ENCODE assay signal across 30 cellular contexts in the genomic region with DNA sequence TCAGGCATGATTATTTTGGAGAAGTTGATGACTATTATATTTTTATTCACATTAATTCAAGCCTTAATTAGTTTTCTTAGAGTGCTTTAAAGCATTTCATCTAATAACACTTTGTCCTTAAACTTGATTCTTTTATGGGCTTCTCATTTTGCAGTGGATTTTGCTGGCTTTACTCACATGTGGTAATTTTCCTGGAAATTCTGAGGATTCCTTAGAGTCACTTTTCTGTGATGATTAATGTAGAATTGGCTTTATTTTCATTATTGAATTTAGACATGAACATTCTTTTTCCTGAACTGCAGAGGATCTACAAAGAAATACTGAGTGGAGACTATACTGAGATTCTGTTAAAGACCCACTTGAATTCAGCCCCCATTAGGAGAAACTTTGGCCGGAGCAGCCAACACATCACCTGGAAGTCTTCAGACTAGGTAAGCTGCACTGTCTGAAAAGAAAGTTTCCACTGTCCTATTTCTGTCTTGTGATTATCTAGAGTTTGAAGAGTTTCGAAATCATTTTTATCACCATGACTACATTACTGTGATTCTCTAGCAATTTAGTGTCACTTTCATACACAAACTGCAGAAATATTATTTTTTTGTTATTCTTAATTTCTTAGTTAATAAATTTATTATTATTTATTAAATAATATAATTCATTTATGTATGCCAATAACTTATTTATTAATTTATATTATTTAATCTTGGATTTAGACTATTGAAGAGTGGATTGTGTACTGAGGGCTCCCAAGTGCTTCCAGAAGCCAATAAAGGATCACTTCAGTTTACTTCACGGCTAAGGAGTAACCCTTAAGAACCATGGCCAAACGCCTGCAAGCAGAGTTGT. TPM values are rescaled to one million over a fixed set of nuclear protein-coding genes. Genes with fewer than 3 reads are reported as not detected.
"Had no signal": no experiment of that assay in that cellular context is flagged by ENCODE, and none has a peak within 500 bp of the region (broad histone marks: within the 10 kb centered on the region; RNA-seq: fewer than 3 reads in every experiment).

No MANE protein-coding gene starts in this region.

- H3K4me2 ChIP-seq: smooth muscle cell had no signal

- H3K4me1 Mint-ChIP-seq: activated naive CD8-positive, alpha-beta T cell treated with anti-CD3 and anti-CD28 coated beads for 36 hours; natural killer cell; stimulated activated naive B cell treated with anti-CD40 and anti-IgM and Interleukin-4, amounts not matched to agents 10 μg/mL and 1 μg/mL and 100 μg/mL, for 72 hours; T-cell had no signal

- H3K9me3 ChIP-seq: colonic mucosa, heart right ventricle, lower lobe of right lung, ovary, stomach, thyroid gland, upper lobe of left lung had no signal

- H3K4me3 ChIP-seq: colonic mucosa, heart right ventricle, lower lobe of right lung, ovary, smooth muscle cell, stomach, thyroid gland, upper lobe of left lung had no signal

- DNase-seq: activated CD4-positive, alpha-beta T cell treated with anti-CD3 and anti-CD28 coated beads for 48 hours; activated CD4-positive, alpha-beta T cell treated with anti-CD3 and anti-CD28 coated beads, Interleukin-2, amount 50 U/mL, for 48 hours; activated CD8-positive, alpha-beta memory T cell treated with anti-CD3 and anti-CD28 coated beads for 24 hours; activated effector memory CD4-positive, alpha-beta T cell treated with anti-CD3 and anti-CD28 coated beads, Interleukin-2, amount 50 U/mL, for 16 hours; activated naive CD4-positive, alpha-beta T cell treated with anti-CD3 and anti-CD28 coated beads for 36 hours; activated naive CD8-positive, alpha-beta T cell treated with anti-CD3 and anti-CD28 coated beads for 36 hours; amygdala; colonic mucosa; effector memory CD4-positive, alpha-beta T cell; erythroblast; foreskin keratinocyte; heart right ventricle; kidney glomerular epithelial cell; lower lobe of right lung; mesenchymal stem cell; natural killer cell; ovary; stimulated activated CD4-positive, alpha-beta T cell treated with anti-CD3 and anti-CD28 coated beads, Interleukin-1b, Interleukin-23, amount 100 ng/mL, for 48 hours; stimulated activated naive B cell treated with anti-CD40 and anti-IgM and Interleukin-4, amounts not matched to agents 10 μg/mL and 1 μg/mL and 100 μg/mL, for 72 hours; stomach; T-cell; thyroid gland; upper lobe of left lung had no signal

- H3K27ac Mint-ChIP-seq: activated naive CD4-positive, alpha-beta T cell treated with anti-CD3 and anti-CD28 coated beads for 36 hours; activated naive CD8-positive, alpha-beta T cell treated with anti-CD3 and anti-CD28 coated beads for 36 hours; natural killer cell; progenitor cell of endocrine pancreas; stimulated activated naive B cell treated with anti-CD40 and anti-IgM and Interleukin-4, amounts not matched to agents 10 μg/mL and 1 μg/mL and 100 μg/mL, for 72 hours; T-cell; T-helper 2 cell treated with Interferon-gamma antibody and Interleukin-4, amounts not matched to agents 5 μg/mL and 100 μg/mL, for 36 hours had no signal

- H3K4me1 ChIP-seq: colonic mucosa, foreskin keratinocyte, heart right ventricle, lower lobe of right lung, stomach, thyroid gland, upper lobe of left lung had no signal

- ATAC-seq: foreskin keratinocyte; left lobe of liver; lower lobe of right lung; natural killer cell; stimulated activated naive B cell treated with anti-CD40 and anti-IgM and Interleukin-4, amounts not matched to agents 10 μg/mL and 1 μg/mL and 100 μg/mL, for 72 hours; T-cell had no signal

- H3K27ac ChIP-seq: colonic mucosa, foreskin keratinocyte, heart right ventricle, lower lobe of right lung, ovary, stomach, thyroid gland, upper lobe of left lung had no signal

- H3K36me3 Mint-ChIP-seq: activated naive CD8-positive, alpha-beta T cell treated with anti-CD3 and anti-CD28 coated beads for 36 hours; natural killer cell; stimulated activated naive B cell treated with anti-CD40 and anti-IgM and Interleukin-4, amounts not matched to agents 10 μg/mL and 1 μg/mL and 100 μg/mL, for 72 hours; T-cell had no signal

- H3K36me3 ChIP-seq: colonic mucosa, heart right ventricle, lower lobe of right lung, ovary, stomach, thyroid gland, upper lobe of left lung had no signal

- H3K27me3 ChIP-seq: colonic mucosa, foreskin keratinocyte, heart right ventricle, ovary, stomach, thyroid gland, upper lobe of left lung had no signal

- H3K27me3 Mint-ChIP-seq: progenitor cell of endocrine pancreas had no signal

- H3K4me3 Mint-ChIP-seq: activated naive CD4-positive, alpha-beta T cell treated with anti-CD3 and anti-CD28 coated beads for 36 hours; activated naive CD8-positive, alpha-beta T cell treated with anti-CD3 and anti-CD28 coated beads for 36 hours; natural killer cell; stimulated activated naive B cell treated with anti-CD40 and anti-IgM and Interleukin-4, amounts not matched to agents 10 μg/mL and 1 μg/mL and 100 μg/mL, for 72 hours; T-cell; T-helper 2 cell treated with Interferon-gamma antibody and Interleukin-4, amounts not matched to agents 5 μg/mL and 100 μg/mL, for 36 hours had no signal

- H3K9me3 Mint-ChIP-seq: activated naive CD4-positive, alpha-beta T cell treated with anti-CD3 and anti-CD28 coated beads for 36 hours; activated naive CD8-positive, alpha-beta T cell treated with anti-CD3 and anti-CD28 coated beads for 36 hours; natural killer cell; stimulated activated naive B cell treated with anti-CD40 and anti-IgM and Interleukin-4, amounts not matched to agents 10 μg/mL and 1 μg/mL and 100 μg/mL, for 72 hours; T-cell; T-helper 2 cell treated with Interferon-gamma antibody and Interleukin-4, amounts not matched to agents 5 μg/mL and 100 μg/mL, for 36 hours had no signal

RNA-seq across cellular contexts. Expression of gene RFPL4B, which starts 2.0 kb away (rescaled TPM):
- total RNA-seq: activated naive CD4-positive, alpha-beta T cell treated with anti-CD3 and anti-CD28 coated beads for 36 hours; activated naive CD8-positive, alpha-beta T cell treated with anti-CD3 and anti-CD28 coated beads for 36 hours; bronchial epithelial cell; colonic mucosa; dermis microvascular lymphatic vessel endothelial cell; foreskin keratinocyte; glomerular endothelial cell; left lobe of liver; lower lobe of right lung; natural killer cell; ovary; progenitor cell of endocrine pancreas; smooth muscle cell; stomach; T-cell; thyroid gland had no signal
- polyA plus RNA-seq: foreskin keratinocyte, heart right ventricle, ovary, smooth muscle cell, stomach had no signal
